In the genomic region with DNA sequence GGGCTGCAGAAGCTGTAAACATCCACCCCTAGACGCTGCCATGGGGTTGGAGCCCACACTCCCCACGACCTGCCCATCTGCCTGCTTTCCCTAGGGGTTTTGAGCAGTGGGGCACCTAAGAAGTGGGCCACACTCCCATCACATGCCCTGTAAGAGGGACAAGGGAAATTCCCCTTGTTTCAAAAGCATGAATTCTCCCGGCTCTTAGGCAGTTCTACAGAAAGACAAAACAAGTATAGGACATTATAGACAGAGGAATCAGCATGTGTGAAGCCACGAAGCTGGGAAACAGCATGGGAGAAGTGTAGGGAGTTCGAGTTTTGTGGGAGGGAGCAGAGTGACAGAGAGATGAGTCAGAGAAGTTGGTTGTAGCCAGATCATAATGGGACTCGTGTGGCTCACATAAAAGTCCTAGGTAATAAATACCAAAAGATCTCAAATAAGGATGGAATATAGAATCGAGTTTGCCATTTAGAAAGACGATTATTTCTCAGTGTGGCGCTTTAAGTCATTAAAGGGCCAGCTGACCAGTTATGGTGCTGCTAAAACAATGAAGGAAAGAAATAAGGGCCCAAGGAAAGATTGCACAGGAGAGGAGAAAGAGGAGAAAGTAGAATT, we compare ENCODE assay signal across 1 cellular context.
TF ChIP-seq lines count a peak whose summit lies in the region.

No MANE protein-coding gene starts in this region.

TF ChIP-seq in HepG2, 621 proteins besides CTCF, POLR2A, EP300 and RAD21:
- TF ChIP-seq, protein P1, sequence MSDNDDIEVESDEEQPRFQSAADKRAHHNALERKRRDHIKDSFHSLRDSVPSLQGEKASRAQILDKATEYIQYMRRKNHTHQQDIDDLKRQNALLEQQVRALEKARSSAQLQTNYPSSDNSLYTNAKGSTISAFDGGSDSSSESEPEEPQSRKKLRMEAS (IDR thresholded peaks at IDR 0.05) = 0 out of 2 replicates have a peak, but pooled peaks have one; percentile 26
- TF ChIP-seq, protein P2, sequence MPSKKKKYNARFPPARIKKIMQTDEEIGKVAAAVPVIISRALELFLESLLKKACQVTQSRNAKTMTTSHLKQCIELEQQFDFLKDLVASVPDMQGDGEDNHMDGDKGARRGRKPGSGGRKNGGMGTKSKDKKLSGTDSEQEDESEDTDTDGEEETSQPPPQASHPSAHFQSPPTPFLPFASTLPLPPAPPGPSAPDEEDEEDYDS (CRISPR knock-in tag; IDR thresholded peaks at IDR 0.05) = no peak
- peak; percentile 63 for TF ChIP-seq FOSL2 (CRISPR knock-in tag; IDR thresholded peaks at IDR 0.05)
- TF ChIP-seq, protein P3, sequence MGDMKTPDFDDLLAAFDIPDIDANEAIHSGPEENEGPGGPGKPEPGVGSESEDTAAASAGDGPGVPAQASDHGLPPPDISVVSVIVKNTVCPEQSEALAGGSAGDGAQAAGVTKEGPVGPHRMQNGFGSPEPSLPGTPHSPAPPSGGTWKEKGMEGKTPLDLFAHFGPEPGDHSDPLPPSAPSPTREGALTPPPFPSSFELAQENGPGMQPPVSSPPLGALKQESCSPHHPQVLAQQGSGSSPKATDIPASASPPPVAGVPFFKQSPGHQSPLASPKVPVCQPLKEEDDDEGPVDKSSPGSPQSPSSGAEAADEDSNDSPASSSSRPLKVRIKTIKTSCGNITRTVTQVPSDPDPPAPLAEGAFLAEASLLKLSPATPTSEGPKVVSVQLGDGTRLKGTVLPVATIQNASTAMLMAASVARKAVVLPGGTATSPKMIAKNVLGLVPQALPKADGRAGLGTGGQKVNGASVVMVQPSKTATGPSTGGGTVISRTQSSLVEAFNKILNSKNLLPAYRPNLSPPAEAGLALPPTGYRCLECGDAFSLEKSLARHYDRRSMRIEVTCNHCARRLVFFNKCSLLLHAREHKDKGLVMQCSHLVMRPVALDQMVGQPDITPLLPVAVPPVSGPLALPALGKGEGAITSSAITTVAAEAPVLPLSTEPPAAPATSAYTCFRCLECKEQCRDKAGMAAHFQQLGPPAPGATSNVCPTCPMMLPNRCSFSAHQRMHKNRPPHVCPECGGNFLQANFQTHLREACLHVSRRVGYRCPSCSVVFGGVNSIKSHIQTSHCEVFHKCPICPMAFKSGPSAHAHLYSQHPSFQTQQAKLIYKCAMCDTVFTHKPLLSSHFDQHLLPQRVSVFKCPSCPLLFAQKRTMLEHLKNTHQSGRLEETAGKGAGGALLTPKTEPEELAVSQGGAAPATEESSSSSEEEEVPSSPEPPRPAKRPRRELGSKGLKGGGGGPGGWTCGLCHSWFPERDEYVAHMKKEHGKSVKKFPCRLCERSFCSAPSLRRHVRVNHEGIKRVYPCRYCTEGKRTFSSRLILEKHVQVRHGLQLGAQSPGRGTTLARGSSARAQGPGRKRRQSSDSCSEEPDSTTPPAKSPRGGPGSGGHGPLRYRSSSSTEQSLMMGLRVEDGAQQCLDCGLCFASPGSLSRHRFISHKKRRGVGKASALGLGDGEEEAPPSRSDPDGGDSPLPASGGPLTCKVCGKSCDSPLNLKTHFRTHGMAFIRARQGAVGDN (CRISPR knock-in tag; IDR thresholded peaks at IDR 0.05) = peak; percentile 12; the same call in 1 of the 2 replicates
